Comparison of ENCODE assay signal across 1 cellular context in genomic region chr3:138186216-138186615, GRCh38.
TF ChIP-seq lines count a peak whose summit lies in the region.

No MANE protein-coding gene starts in this region.

TF ChIP-seq in HepG2, 621 proteins besides CTCF, POLR2A, EP300 and RAD21:
- TF ChIP-seq IKZF4 (CRISPR knock-in tag; IDR thresholded peaks at IDR 0.05; ENCODE audit: borderline replicate concordance, low read depth, not compliant biosample characterization) (no peak), ZNF292 (CRISPR knock-in tag; IDR thresholded peaks at IDR 0.05; ENCODE audit: borderline replicate concordance, low read depth) (0 out of 2 replicates have a peak, but pooled peaks have one; percentile 3)
